ENCODE assay signal across 12 cellular contexts in genomic region chr6:19472850-19473249, GRCh38.
DNase-seq lines count a peak whose midpoint lies in the region; ATAC-seq and TF ChIP-seq lines count a peak whose summit lies in the region.
"Had no signal": no experiment of that assay in that cellular context is flagged by ENCODE, and none has a peak within 500 bp of the region (broad histone marks: within the 10 kb centered on the region; RNA-seq: fewer than 3 reads in every experiment).

No MANE protein-coding gene starts in this region.

- H3K9ac ChIP-seq in MM.1S (ENCODE audit: low read length), result no peak overlapping the region

- ATAC-seq in HG02588 (IDR thresholded peaks at IDR 0.05; ENCODE audit: unreplicated experiment), result no peak
- ATAC-seq: upper lobe of right lung had no signal

- H3K27ac Mint-ChIP-seq in chondrocyte (ENCODE audit: unreplicated experiment) (no peak overlapping the region), progenitor cell of endocrine pancreas (no peak overlapping the region)

- H3F3A ChIP-seq in MM.1S (ENCODE audit: insufficient read depth, low read length), result no peaks in the 10 kb centered on the region

- H3K4me2 ChIP-seq in MM.1S (ENCODE audit: low read depth, low read length), result no peak overlapping the region

- no peaks in the 10 kb centered on the region for H3K36me3 Mint-ChIP-seq in chondrocyte (ENCODE audit: low read depth)
- no peaks in the 10 kb centered on the region for H3K36me3 Mint-ChIP-seq in progenitor cell of endocrine pancreas (ENCODE audit: insufficient read depth)

- H3K27me3 Mint-ChIP-seq in chondrocyte (ENCODE audit: low read depth) (no peaks in the 10 kb centered on the region), progenitor cell of endocrine pancreas (no peaks in the 10 kb centered on the region)

- H3K4me1 ChIP-seq in MM.1S (ENCODE audit: low read length), result no peaks in the 10 kb centered on the region
- H3K4me1 ChIP-seq: upper lobe of right lung had no signal

- H3K4me3 ChIP-seq in MM.1S (ENCODE audit: low read length), result no peak overlapping the region
- H3K4me3 ChIP-seq: SK-N-MC, upper lobe of right lung had no signal

- H3K79me2 ChIP-seq in MM.1S (ENCODE audit: low read length), result no peaks in the 10 kb centered on the region

- no peaks in the 10 kb centered on the region for H3K9me2 ChIP-seq in MM.1S (replicated peaks; ENCODE audit: insufficient read depth, low read length)

- no peaks in the 10 kb centered on the region for H3K9me3 ChIP-seq in MM.1S (replicated peaks; ENCODE audit: insufficient read depth, low read length)
- H3K9me3 ChIP-seq: upper lobe of right lung had no signal

- no peaks in the 10 kb centered on the region for H3K36me3 ChIP-seq in MM.1S (replicated peaks; ENCODE audit: insufficient read depth, low read length)
- H3K36me3 ChIP-seq: upper lobe of right lung had no signal

- no peak overlapping the region for H2AFZ ChIP-seq in MM.1S (ENCODE audit: low read length)

- H3K27ac ChIP-seq in MM.1S (ENCODE audit: low read length), result no peak overlapping the region
- H3K27ac ChIP-seq: SK-N-MC, upper lobe of right lung had no signal

- no peak overlapping the region for H3K4me3 Mint-ChIP-seq in chondrocyte (ENCODE audit: unreplicated experiment)
- no peak overlapping the region for H3K4me3 Mint-ChIP-seq in progenitor cell of endocrine pancreas (ENCODE audit: low read depth)

- TF ChIP-seq CTCF in MM.1S (IDR thresholded peaks at IDR 0.05; ENCODE audit: low read length), result peak; percentile 18; the same call in 1 of the 2 replicates
- peak; percentile 57 for TF ChIP-seq CTCF in chondrocyte (IDR thresholded peaks at IDR 0.05)
- peak; percentile 46 for TF ChIP-seq CTCF in progenitor cell of endocrine pancreas (IDR thresholded peaks at IDR 0.05; ENCODE audit: unreplicated experiment)

- no peaks in the 10 kb centered on the region for H4K20me1 ChIP-seq in MM.1S (ENCODE audit: insufficient read depth, low read length)

- DNase-seq in NCI-H82 (lab: John Stamatoyannopoulos, UW) (peak; percentile 13), NCI-H82 treated with DMSO at 0.1 percent for 48 hours (lab: John Stamatoyannopoulos, UW; ENCODE audit: unreplicated experiment) (no peak), MM.1S (no peak), chondrocyte (ENCODE audit: low spot score) (no peak), progenitor cell of endocrine pancreas (ENCODE audit: low spot score, unreplicated experiment) (no peak), NCI-H2081 (lab: John Stamatoyannopoulos, UW) (no peak), NCI-H2171 (lab: John Stamatoyannopoulos, UW) (no peak)
- DNase-seq: activated CD8-positive, alpha-beta memory T cell treated with anti-CD3 and anti-CD28 coated beads, Interleukin-2, amount 50 U/mL, for 48 hours; NCI-H187; upper lobe of right lung had no signal

- peaks cover 11% of the 10 kb centered on the region for H3K9me3 Mint-ChIP-seq in chondrocyte (ENCODE audit: low read depth)
- H3K9me3 Mint-ChIP-seq in progenitor cell of endocrine pancreas (ENCODE audit: low read depth), result peaks cover 23% of the 10 kb centered on the region

- peaks cover 11% of the 10 kb centered on the region for H3K4me1 Mint-ChIP-seq in chondrocyte (ENCODE audit: low read depth)
- H3K4me1 Mint-ChIP-seq in progenitor cell of endocrine pancreas (ENCODE audit: low read depth), result no peaks in the 10 kb centered on the region

- no peaks in the 10 kb centered on the region for H3K27me3 ChIP-seq in MM.1S (replicated peaks; ENCODE audit: insufficient read depth, low read length)
- H3K27me3 ChIP-seq: upper lobe of right lung had no signal
